Comparison of ENCODE assay signal across 1 cellular context in genomic region chr3:20235796-20236195, GRCh38.
TF ChIP-seq lines count a peak whose summit lies in the region.

No MANE protein-coding gene starts in this region.

TF ChIP-seq in K562, 482 proteins besides CTCF, POLR2A, EP300 and RAD21 (continued from another document):
- no peak for TF ChIP-seq MXD1 (CRISPR knock-in tag; IDR thresholded peaks at IDR 0.05; ENCODE audit: borderline replicate concordance, poor library complexity, severe bottlenecking)
